In the genomic region with DNA sequence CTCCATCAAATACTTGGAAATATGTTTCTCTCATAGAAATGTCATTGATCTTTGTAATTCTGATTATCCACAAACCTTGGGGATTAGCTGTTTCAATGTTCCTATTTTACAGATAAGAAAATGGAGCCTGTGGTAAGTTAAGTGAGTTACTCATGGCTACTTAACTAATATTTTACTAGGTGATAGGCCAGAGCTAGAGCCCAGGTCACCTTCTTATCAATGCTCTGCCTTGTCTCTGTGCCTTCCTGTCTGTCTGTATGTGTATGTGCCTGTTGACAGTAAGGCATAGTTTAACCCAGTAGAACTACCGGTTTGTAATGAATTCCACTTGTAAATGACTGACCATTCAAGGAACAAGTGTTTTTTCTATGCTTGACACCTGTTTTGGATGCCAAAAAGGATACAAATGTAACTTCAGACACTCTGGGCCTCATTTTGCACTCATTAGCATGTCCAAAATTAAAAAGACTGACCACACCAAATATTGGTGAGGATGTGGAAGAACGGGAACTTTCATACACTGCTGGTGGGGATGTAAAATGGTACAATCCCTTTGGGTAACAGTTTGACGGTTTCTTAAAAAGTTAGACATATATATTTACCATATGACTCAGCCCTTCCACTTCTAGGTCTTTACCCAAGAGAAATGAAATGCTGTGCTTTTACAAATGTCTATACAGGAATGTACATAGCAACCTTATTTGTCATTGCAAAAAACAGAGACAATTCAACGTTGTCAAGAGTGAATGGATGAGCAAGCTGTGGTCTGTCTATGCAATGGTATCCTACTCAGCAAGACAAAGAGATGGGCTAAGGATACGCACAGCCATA, we compare ENCODE assay signal across 1 cellular context.
TF ChIP-seq lines count a peak whose summit lies in the region.

No MANE protein-coding gene starts in this region.

TF ChIP-seq in HepG2, 621 proteins besides CTCF, POLR2A, EP300 and RAD21 (continued from another document and continues in another):
- TF ChIP-seq SMAD9 (CRISPR knock-in tag; IDR thresholded peaks at IDR 0.05) (no peak), ZNF644 (CRISPR knock-in tag; IDR thresholded peaks at IDR 0.05; ENCODE audit: low read depth) (peak; percentile 53), ZNF33B (CRISPR knock-in tag; IDR thresholded peaks at IDR 0.05) (no peak), ZNF34 (CRISPR knock-in tag; IDR thresholded peaks at IDR 0.05; ENCODE audit: borderline replicate concordance) (no peak), NFIC (IDR thresholded peaks at IDR 0.05; ENCODE audit: low read length) (peak; percentile 83; the same call in 1 of the 2 replicates), ZNF546 (CRISPR knock-in tag; conservative IDR thresholded peaks at IDR 0.05) (0 out of 2 replicates have a peak, but pooled peaks have one; percentile 34), ZNF160 (CRISPR knock-in tag; IDR thresholded peaks at IDR 0.05) (no peak), ZMYM4 (CRISPR knock-in tag; IDR thresholded peaks at IDR 0.05) (no peak), MEF2D (CRISPR knock-in tag; IDR thresholded peaks at IDR 0.05) (peak; percentile 53; the same call in 1 of the 2 replicates), NFKBIZ (CRISPR knock-in tag; IDR thresholded peaks at IDR 0.05) (0 out of 2 replicates have a peak, but pooled peaks have one; percentile 45), KDM5A (IDR thresholded peaks at IDR 0.05; ENCODE audit: borderline replicate concordance, low read length) (no peak; the same call in 1 of the 2 replicates), ZNF788 (CRISPR knock-in tag; IDR thresholded peaks at IDR 0.05; ENCODE audit: borderline replicate concordance) (no peak), MAF1 (CRISPR knock-in tag; IDR thresholded peaks at IDR 0.05; ENCODE audit: borderline replicate concordance) (no peak), TMF1 (CRISPR knock-in tag; IDR thresholded peaks at IDR 0.05; ENCODE audit: low read depth) (no peak), NONO (IDR thresholded peaks at IDR 0.05) (no peak), NONO (CRISPR knock-in tag; conservative IDR thresholded peaks at IDR 0.05) (no peak), ZNF317 (CRISPR knock-in tag; IDR thresholded peaks at IDR 0.05) (0 out of 2 replicates have a peak, but pooled peaks have one; percentile 69), SP5 (CRISPR knock-in tag; IDR thresholded peaks at IDR 0.05; ENCODE audit: borderline replicate concordance, low read depth) (no peak), SMAD1 (CRISPR knock-in tag; IDR thresholded peaks at IDR 0.05; ENCODE audit: borderline replicate concordance, low read depth) (no peak), ZNF253 (CRISPR knock-in tag; IDR thresholded peaks at IDR 0.05; ENCODE audit: borderline replicate concordance) (no peak), ZNF44 (CRISPR knock-in tag; IDR thresholded peaks at IDR 0.05) (no peak), PHF8 (CRISPR knock-in tag; IDR thresholded peaks at IDR 0.05) (no peak), ZNF747 (CRISPR knock-in tag; IDR thresholded peaks at IDR 0.05; ENCODE audit: borderline replicate concordance) (peak; percentile 34; the same call in 1 of the 2 replicates), PCBP1 (IDR thresholded peaks at IDR 0.05; ENCODE audit: borderline replicate concordance, low read depth, low read length) (no peak), ZNF468 (CRISPR knock-in tag; IDR thresholded peaks at IDR 0.05) (no peak), ERF (CRISPR knock-in tag; IDR thresholded peaks at IDR 0.05) (no peak), ZNF761 (CRISPR knock-in tag; conservative IDR thresholded peaks at IDR 0.05) (0 out of 2 replicates have a peak, but pooled peaks have one; percentile 48), ZNF678 (CRISPR knock-in tag; IDR thresholded peaks at IDR 0.05) (no peak), ZNF839 (CRISPR knock-in tag; IDR thresholded peaks at IDR 0.05; ENCODE audit: borderline replicate concordance) (no peak), HOXA3 (CRISPR knock-in tag; IDR thresholded peaks at IDR 0.05) (no peak), SOX6 (IDR thresholded peaks at IDR 0.05) (no peak), SOX6 (CRISPR knock-in tag; IDR thresholded peaks at IDR 0.05) (peak; percentile 71), TARDBP (CRISPR knock-in tag; IDR thresholded peaks at IDR 0.05) (peak; percentile 56; the same call in 1 of the 2 replicates), NCOA2 (CRISPR knock-in tag; IDR thresholded peaks at IDR 0.05) (peak; percentile 61), MAFK (conservative IDR thresholded peaks at IDR 0.05 in 1 of 2, IDR thresholded peaks at IDR 0.05 in 1 of 2; ENCODE audit: low read length in 2 of 2) (peak; percentile 60 to 73), AHR (CRISPR knock-in tag; IDR thresholded peaks at IDR 0.05) (no peak; the same call in 1 of the 2 replicates), SETDB1 (CRISPR knock-in tag; IDR thresholded peaks at IDR 0.05; ENCODE audit: borderline replicate concordance) (no peak), HNF4A (CRISPR knock-in tag; IDR thresholded peaks at IDR 0.05) (no peak), SRSF4 (IDR thresholded peaks at IDR 0.05; ENCODE audit: low read depth, low read length, poor library complexity, severe bottlenecking) (no peak), RELA (CRISPR knock-in tag; IDR thresholded peaks at IDR 0.05) (no peak), MAFF (IDR thresholded peaks at IDR 0.05; ENCODE audit: low read depth, low read length) (peak; percentile 80), TOPORS (CRISPR knock-in tag; IDR thresholded peaks at IDR 0.05) (no peak), PPARG (CRISPR knock-in tag; conservative IDR thresholded peaks at IDR 0.05) (peak; percentile 98), ZSCAN9 (CRISPR knock-in tag; IDR thresholded peaks at IDR 0.05; ENCODE audit: borderline replicate concordance) (no peak), ZSCAN25 (CRISPR knock-in tag; IDR thresholded peaks at IDR 0.05) (no peak), FOXP1 (IDR thresholded peaks at IDR 0.05) (no peak), FOXP1 (CRISPR knock-in tag; IDR thresholded peaks at IDR 0.05) (peak; percentile 54; the same call in 1 of the 2 replicates), RCOR2 (CRISPR knock-in tag; IDR thresholded peaks at IDR 0.05) (peak; percentile 86), JUNB (CRISPR knock-in tag; IDR thresholded peaks at IDR 0.05; ENCODE audit: borderline replicate concordance) (no peak; the same call in 1 of the 2 replicates)
- TF ChIP-seq, protein P1, sequence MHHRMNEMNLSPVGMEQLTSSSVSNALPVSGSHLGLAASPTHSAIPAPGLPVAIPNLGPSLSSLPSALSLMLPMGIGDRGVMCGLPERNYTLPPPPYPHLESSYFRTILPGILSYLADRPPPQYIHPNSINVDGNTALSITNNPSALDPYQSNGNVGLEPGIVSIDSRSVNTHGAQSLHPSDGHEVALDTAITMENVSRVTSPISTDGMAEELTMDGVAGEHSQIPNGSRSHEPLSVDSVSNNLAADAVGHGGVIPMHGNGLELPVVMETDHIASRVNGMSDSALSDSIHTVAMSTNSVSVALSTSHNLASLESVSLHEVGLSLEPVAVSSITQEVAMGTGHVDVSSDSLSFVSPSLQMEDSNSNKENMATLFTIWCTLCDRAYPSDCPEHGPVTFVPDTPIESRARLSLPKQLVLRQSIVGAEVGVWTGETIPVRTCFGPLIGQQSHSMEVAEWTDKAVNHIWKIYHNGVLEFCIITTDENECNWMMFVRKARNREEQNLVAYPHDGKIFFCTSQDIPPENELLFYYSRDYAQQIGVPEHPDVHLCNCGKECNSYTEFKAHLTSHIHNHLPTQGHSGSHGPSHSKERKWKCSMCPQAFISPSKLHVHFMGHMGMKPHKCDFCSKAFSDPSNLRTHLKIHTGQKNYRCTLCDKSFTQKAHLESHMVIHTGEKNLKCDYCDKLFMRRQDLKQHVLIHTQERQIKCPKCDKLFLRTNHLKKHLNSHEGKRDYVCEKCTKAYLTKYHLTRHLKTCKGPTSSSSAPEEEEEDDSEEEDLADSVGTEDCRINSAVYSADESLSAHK (CRISPR knock-in tag; IDR thresholded peaks at IDR 0.05; ENCODE audit: borderline replicate concordance), result no peak
- TF ChIP-seq, protein P2, sequence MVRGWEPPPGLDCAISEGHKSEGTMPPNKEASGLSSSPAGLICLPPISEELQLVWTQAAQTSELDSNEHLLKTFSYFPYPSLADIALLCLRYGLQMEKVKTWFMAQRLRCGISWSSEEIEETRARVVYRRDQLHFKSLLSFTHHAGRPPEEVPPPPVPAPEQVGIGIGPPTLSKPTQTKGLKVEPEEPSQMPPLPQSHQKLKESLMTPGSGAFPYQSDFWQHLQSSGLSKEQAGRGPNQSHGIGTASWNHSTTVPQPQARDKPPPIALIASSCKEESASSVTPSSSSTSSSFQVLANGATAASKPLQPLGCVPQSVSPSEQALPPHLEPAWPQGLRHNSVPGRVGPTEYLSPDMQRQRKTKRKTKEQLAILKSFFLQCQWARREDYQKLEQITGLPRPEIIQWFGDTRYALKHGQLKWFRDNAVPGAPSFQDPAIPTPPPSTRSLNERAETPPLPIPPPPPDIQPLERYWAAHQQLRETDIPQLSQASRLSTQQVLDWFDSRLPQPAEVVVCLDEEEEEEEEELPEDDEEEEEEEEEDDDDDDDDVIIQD (CRISPR knock-in tag; IDR thresholded peaks at IDR 0.05; ENCODE audit: low read depth), result peak; percentile 83
- TF ChIP-seq, protein P3, sequence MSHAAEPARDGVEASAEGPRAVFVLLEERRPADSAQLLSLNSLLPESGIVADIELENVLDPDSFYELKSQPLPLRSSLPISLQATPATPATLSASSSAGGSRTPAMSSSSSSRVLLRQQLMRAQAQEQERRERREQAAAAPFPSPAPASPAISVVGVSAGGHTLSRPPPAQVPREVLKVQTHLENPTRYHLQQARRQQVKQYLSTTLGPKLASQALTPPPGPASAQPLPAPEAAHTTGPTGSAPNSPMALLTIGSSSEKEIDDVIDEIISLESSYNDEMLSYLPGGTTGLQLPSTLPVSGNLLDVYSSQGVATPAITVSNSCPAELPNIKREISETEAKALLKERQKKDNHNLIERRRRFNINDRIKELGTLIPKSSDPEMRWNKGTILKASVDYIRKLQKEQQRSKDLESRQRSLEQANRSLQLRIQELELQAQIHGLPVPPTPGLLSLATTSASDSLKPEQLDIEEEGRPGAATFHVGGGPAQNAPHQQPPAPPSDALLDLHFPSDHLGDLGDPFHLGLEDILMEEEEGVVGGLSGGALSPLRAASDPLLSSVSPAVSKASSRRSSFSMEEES (CRISPR knock-in tag; IDR thresholded peaks at IDR 0.05), result peak; percentile 22; the same call in 1 of the 2 replicates
- TF ChIP-seq, protein P4, sequence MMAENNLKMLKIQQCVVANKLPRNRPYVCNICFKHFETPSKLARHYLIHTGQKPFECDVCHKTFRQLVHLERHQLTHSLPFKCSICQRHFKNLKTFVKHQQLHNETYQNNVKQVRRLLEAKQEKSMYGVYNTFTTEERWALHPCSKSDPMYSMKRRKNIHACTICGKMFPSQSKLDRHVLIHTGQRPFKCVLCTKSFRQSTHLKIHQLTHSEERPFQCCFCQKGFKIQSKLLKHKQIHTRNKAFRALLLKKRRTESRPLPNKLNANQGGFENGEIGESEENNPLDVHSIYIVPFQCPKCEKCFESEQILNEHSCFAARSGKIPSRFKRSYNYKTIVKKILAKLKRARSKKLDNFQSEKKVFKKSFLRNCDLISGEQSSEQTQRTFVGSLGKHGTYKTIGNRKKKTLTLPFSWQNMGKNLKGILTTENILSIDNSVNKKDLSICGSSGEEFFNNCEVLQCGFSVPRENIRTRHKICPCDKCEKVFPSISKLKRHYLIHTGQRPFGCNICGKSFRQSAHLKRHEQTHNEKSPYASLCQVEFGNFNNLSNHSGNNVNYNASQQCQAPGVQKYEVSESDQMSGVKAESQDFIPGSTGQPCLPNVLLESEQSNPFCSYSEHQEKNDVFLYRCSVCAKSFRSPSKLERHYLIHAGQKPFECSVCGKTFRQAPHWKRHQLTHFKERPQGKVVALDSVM (CRISPR knock-in tag; IDR thresholded peaks at IDR 0.05), result no peak
- TF ChIP-seq, protein P5, sequence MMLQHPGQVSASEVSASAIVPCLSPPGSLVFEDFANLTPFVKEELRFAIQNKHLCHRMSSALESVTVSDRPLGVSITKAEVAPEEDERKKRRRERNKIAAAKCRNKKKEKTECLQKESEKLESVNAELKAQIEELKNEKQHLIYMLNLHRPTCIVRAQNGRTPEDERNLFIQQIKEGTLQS (CRISPR knock-in tag; IDR thresholded peaks at IDR 0.05), result no peak
- TF ChIP-seq, protein P6, sequence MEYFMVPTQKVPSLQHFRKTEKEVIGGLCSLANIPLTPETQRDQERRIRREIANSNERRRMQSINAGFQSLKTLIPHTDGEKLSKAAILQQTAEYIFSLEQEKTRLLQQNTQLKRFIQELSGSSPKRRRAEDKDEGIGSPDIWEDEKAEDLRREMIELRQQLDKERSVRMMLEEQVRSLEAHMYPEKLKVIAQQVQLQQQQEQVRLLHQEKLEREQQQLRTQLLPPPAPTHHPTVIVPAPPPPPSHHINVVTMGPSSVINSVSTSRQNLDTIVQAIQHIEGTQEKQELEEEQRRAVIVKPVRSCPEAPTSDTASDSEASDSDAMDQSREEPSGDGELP (IDR thresholded peaks at IDR 0.05; ENCODE audit: borderline replicate concordance, low read depth), result no peak
- TF ChIP-seq, protein P7, sequence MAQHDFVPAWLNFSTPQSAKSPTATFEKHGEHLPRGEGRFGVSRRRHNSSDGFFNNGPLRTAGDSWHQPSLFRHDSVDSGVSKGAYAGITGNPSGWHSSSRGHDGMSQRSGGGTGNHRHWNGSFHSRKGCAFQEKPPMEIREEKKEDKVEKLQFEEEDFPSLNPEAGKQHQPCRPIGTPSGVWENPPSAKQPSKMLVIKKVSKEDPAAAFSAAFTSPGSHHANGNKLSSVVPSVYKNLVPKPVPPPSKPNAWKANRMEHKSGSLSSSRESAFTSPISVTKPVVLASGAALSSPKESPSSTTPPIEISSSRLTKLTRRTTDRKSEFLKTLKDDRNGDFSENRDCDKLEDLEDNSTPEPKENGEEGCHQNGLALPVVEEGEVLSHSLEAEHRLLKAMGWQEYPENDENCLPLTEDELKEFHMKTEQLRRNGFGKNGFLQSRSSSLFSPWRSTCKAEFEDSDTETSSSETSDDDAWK (CRISPR knock-in tag; IDR thresholded peaks at IDR 0.05), result no peak
- TF ChIP-seq, protein P8, sequence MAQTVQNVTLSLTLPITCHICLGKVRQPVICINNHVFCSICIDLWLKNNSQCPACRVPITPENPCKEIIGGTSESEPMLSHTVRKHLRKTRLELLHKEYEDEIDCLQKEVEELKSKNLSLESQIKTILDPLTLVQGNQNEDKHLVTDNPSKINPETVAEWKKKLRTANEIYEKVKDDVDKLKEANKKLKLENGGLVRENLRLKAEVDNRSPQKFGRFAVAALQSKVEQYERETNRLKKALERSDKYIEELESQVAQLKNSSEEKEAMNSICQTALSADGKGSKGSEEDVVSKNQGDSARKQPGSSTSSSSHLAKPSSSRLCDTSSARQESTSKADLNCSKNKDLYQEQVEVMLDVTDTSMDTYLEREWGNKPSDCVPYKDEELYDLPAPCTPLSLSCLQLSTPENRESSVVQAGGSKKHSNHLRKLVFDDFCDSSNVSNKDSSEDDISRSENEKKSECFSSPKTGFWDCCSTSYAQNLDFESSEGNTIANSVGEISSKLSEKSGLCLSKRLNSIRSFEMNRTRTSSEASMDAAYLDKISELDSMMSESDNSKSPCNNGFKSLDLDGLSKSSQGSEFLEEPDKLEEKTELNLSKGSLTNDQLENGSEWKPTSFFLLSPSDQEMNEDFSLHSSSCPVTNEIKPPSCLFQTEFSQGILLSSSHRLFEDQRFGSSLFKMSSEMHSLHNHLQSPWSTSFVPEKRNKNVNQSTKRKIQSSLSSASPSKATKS (CRISPR knock-in tag; IDR thresholded peaks at IDR 0.05), result no peak
- TF ChIP-seq, protein P9, sequence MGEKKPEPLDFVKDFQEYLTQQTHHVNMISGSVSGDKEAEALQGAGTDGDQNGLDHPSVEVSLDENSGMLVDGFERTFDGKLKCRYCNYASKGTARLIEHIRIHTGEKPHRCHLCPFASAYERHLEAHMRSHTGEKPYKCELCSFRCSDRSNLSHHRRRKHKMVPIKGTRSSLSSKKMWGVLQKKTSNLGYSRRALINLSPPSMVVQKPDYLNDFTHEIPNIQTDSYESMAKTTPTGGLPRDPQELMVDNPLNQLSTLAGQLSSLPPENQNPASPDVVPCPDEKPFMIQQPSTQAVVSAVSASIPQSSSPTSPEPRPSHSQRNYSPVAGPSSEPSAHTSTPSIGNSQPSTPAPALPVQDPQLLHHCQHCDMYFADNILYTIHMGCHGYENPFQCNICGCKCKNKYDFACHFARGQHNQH (CRISPR knock-in tag; IDR thresholded peaks at IDR 0.05), result peak; percentile 77
